ENCODE assay signal across 8 cellular contexts in the genomic region with DNA sequence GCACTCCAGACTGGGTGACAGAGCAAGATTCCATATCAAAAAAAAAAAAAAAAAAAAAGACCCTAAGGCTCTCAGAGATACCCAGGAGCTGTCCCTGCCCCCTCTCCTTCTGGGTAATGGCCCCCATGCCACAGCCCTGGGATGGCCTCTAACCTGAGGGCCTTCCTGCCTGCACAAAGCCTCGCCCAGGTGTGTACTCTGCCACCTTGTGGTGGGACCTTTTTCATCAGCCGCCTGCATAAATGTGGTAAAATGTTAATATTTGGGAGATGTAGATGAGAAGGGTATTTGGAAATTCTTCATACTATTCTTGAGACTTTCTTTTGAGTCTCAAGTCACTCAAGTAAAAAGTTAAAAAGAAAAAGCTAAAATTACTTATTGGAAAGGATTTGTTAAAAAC. TPM values are rescaled to one million over a fixed set of nuclear protein-coding genes. Genes with fewer than 3 reads are reported as not detected.
DNase-seq lines count a peak whose midpoint lies in the region; ATAC-seq and TF ChIP-seq lines count a peak whose summit lies in the region.

No MANE protein-coding gene starts in this region.

- no peak overlapping the region for H3K4me2 ChIP-seq in SU-DHL-6 (ENCODE audit: low read depth, low read length, poor library complexity, severe bottlenecking)
- H3K4me2 ChIP-seq in smooth muscle cell: no peak overlapping the region

- no peaks in the 10 kb centered on the region for H3K9me3 ChIP-seq in SU-DHL-6 (ENCODE audit: insufficient read depth, low read length)
- no peaks in the 10 kb centered on the region for H3K9me3 ChIP-seq in smooth muscle cell (replicated peaks; ENCODE audit: low read depth)

- H3K9ac ChIP-seq in SU-DHL-6 (ENCODE audit: low read length) (no peak overlapping the region), smooth muscle cell (ENCODE audit: low read depth) (no peak overlapping the region)

- no peaks in the 10 kb centered on the region for H3K9me2 ChIP-seq in SU-DHL-6 (replicated peaks; ENCODE audit: insufficient read depth, low read length)

- H2AFZ ChIP-seq in SU-DHL-6 (ENCODE audit: low read depth, low read length, severe bottlenecking): no peak overlapping the region
- H2AFZ ChIP-seq in smooth muscle cell (ENCODE audit: low read depth): no peak overlapping the region

- DNase-seq in ACHN (peak; percentile 56), dermis blood vessel endothelial cell (peak; percentile 55), smooth muscle cell (lab: John Stamatoyannopoulos, UW; ENCODE audit: unreplicated experiment) (no peak), NCI-H345 treated with DMSO at 0.1 percent for 48 hours (lab: John Stamatoyannopoulos, UW; ENCODE audit: unreplicated experiment) (no peak)

- no peak overlapping the region for H3K4me3 ChIP-seq in GM12875 (ENCODE audit: low read depth, low read length)
- H3K4me3 ChIP-seq in SU-DHL-6 (ENCODE audit: insufficient read depth, low read length, poor library complexity, severe bottlenecking): no peak overlapping the region
- no peak overlapping the region for H3K4me3 ChIP-seq in smooth muscle cell

- 60% methylated on average over 2 of the region's 2 CpGs for WGBS in smooth muscle cell (ENCODE audit: low lambda C conversion rate)

- H3K79me2 ChIP-seq in SU-DHL-6 (ENCODE audit: insufficient read depth, low read length): no peaks in the 10 kb centered on the region
- H3K79me2 ChIP-seq in smooth muscle cell (ENCODE audit: low read depth): no peaks in the 10 kb centered on the region

- ATAC-seq in HG03432 (IDR thresholded peaks at IDR 0.05; ENCODE audit: unreplicated experiment) (no peak), HG02981 (IDR thresholded peaks at IDR 0.05; ENCODE audit: unreplicated experiment) (no peak)

- H4K20me1 ChIP-seq in SU-DHL-6 (ENCODE audit: low read depth, low read length) (no peaks in the 10 kb centered on the region), smooth muscle cell (ENCODE audit: low read depth) (no peaks in the 10 kb centered on the region)

- TF ChIP-seq CTCF in GM12875 (IDR thresholded peaks at IDR 0.05; ENCODE audit: borderline replicate concordance, insufficient read depth, low read depth, low read length): peak; percentile 52; the same call in 1 of the 2 replicates
- peak; percentile 77 for TF ChIP-seq CTCF in SU-DHL-6 (IDR thresholded peaks at IDR 0.05; ENCODE audit: insufficient read depth, low read length, poor library complexity, severe bottlenecking)
- peak; percentile 29 for TF ChIP-seq CTCF in smooth muscle cell (IDR thresholded peaks at IDR 0.05; ENCODE audit: borderline replicate concordance, insufficient read depth, poor library complexity, severe bottlenecking)

- H3F3A ChIP-seq in SU-DHL-6 (ENCODE audit: insufficient read depth) (0 out of 2 replicates have a peak, but pooled peaks cover 6% of the 10 kb centered on the region), smooth muscle cell (ENCODE audit: low read depth) (no peaks in the 10 kb centered on the region)

- in situ Hi-C loops in ACHN (cut with HindIII; ENCODE audit: low pct_ligation_motif_present, low pct_unique_long_range_greater_than_20kb, low sequenced_read_pairs): no loop called here

- H3K4me1 ChIP-seq in smooth muscle cell (ENCODE audit: low read depth): peaks cover 3% of the 10 kb centered on the region

- H3K27ac ChIP-seq in SU-DHL-6 (ENCODE audit: low read depth, low read length) (no peak overlapping the region), smooth muscle cell (ENCODE audit: low read depth) (no peak overlapping the region)

- H3K27me3 ChIP-seq in SU-DHL-6 (ENCODE audit: low read length) (no peaks in the 10 kb centered on the region), smooth muscle cell (ENCODE audit: low read depth) (no peaks in the 10 kb centered on the region)

- H3K36me3 ChIP-seq in SU-DHL-6 (ENCODE audit: low read length) (no peaks in the 10 kb centered on the region), smooth muscle cell (ENCODE audit: low read depth) (no peaks in the 10 kb centered on the region)

RNA-seq across cellular contexts. Expression of a gene that starts 46.3 kb away (rescaled TPM):
- total RNA-seq in dermis blood vessel endothelial cell: 40.7 and 42.5 TPM in 2 replicates
- 23.5 and 26.3 TPM in 2 replicates for total RNA-seq in smooth muscle cell
- 27.4 and 28.1 TPM in 2 replicates for polyA plus RNA-seq in smooth muscle cell

RNA-seq across cellular contexts. Expression of a gene that starts 52.8 kb away (rescaled TPM):
- not detected in 2 replicates for total RNA-seq in dermis blood vessel endothelial cell
- not detected in 2 replicates for total RNA-seq in smooth muscle cell
- polyA plus RNA-seq in smooth muscle cell: not detected in 2 replicates

Comparison
In these comparisons a context has a peak if more than half of its experiments do, and no peak if none do; other contexts are left out.
1. DNase-seq: peak in ACHN (single experiment) and dermis blood vessel endothelial cell (single experiment); none in smooth muscle cell (single experiment) and NCI-H345 treated with DMSO at 0.1 percent for 48 hours (single experiment).
2. Peak in every context shown above with its lines, with median percentiles within 50 percentile points of each other: CTCF ChIP-seq.